Comparison of ENCODE assay signal across 23 cellular contexts in genomic region chr16:66983033-66983432, GRCh38. TPM values are rescaled to one million over a fixed set of nuclear protein-coding genes. Genes with fewer than 3 reads are reported as not detected.
"Had no signal": no experiment of that assay in that cellular context is flagged by ENCODE, and none has a peak within 500 bp of the region (broad histone marks: within the 10 kb centered on the region; RNA-seq: fewer than 3 reads in every experiment).

No MANE protein-coding gene starts in this region.

- H3K27ac Mint-ChIP-seq: memory B cell had no signal

- H3K4me1 Mint-ChIP-seq: memory B cell had no signal

- H3K4me1 ChIP-seq: left ventricle myocardium inferior had no signal

- H3K36me3 ChIP-seq: esophagus squamous epithelium, left ventricle myocardium inferior, ovary, right lobe of liver, upper lobe of left lung, WERI-Rb-1 had no signal

- H3K4me3 ChIP-seq: esophagus squamous epithelium, hepatocyte, left ventricle myocardium inferior, mucosa of descending colon, ovary, right lobe of liver, smooth muscle cell, testis, upper lobe of left lung had no signal

- H3K27ac ChIP-seq: esophagus squamous epithelium, hepatocyte, left ventricle myocardium inferior, ovary, right lobe of liver, testis, upper lobe of left lung, WERI-Rb-1 had no signal

- H3K27me3 ChIP-seq: esophagus squamous epithelium, hepatocyte, ovary, right lobe of liver, testis, upper lobe of left lung had no signal

- H3K27me3 Mint-ChIP-seq: activated CD4-positive, alpha-beta T cell treated with anti-CD3 and anti-CD28 coated beads for 36 hours; memory B cell; naive thymus-derived CD4-positive, alpha-beta T cell; stimulated activated naive CD8-positive, alpha-beta T cell treated with anti-CD3 and anti-CD28 coated beads, Interleukin-15, amount 100 ng/mL, for 72 hours; T-cell had no signal

- H3K4me3 Mint-ChIP-seq: activated CD4-positive, alpha-beta T cell treated with anti-CD3 and anti-CD28 coated beads for 36 hours; memory B cell had no signal

- H3K9me3 Mint-ChIP-seq: memory B cell; stimulated activated naive CD8-positive, alpha-beta T cell treated with anti-CD3 and anti-CD28 coated beads, Interleukin-15, amount 100 ng/mL, for 72 hours; T-cell had no signal

- H3K9ac ChIP-seq: SK-N-SH had no signal

- DNase-seq: activated CD4-positive, alpha-beta T cell treated with anti-CD3 and anti-CD28 coated beads for 36 hours; aorta; effector CD8-positive, alpha-beta T cell; esophagus squamous epithelium; islet precursor cell; left ventricle myocardium inferior; mucosa of descending colon; naive thymus-derived CD4-positive, alpha-beta T cell; ovary; right lobe of liver; SHP77; SK-N-SH; stimulated activated naive CD8-positive, alpha-beta T cell treated with anti-CD3 and anti-CD28 coated beads, Interleukin-15, amount 100 ng/mL, for 72 hours; T-cell; testis; upper lobe of left lung; WERI-Rb-1 had no signal

- H3K9me3 ChIP-seq: esophagus squamous epithelium, left ventricle myocardium inferior, mucosa of descending colon, ovary, right lobe of liver, SK-N-SH, testis, upper lobe of left lung had no signal

- ATAC-seq: activated CD4-positive, alpha-beta T cell treated with anti-CD3 and anti-CD28 coated beads for 36 hours; mucosa of descending colon; naive thymus-derived CD4-positive, alpha-beta T cell; right lobe of liver; stimulated activated naive CD8-positive, alpha-beta T cell treated with anti-CD3 and anti-CD28 coated beads, Interleukin-15, amount 100 ng/mL, for 72 hours; T-cell had no signal

- H3K36me3 Mint-ChIP-seq: memory B cell, T-cell had no signal

RNA-seq across cellular contexts. Expression of gene CES3, which starts 22.0 kb away (rescaled TPM):
- total RNA-seq: endothelial cell of umbilical vein, fibroblast of villous mesenchyme, pulmonary artery endothelial cell, smooth muscle cell had no signal
